1 cellular context compared by ENCODE assay signal in genomic region chr11:18632841-18633240, GRCh38.
TF ChIP-seq lines count a peak whose summit lies in the region.

No MANE protein-coding gene starts in this region.

TF ChIP-seq in K562, 482 proteins besides CTCF, POLR2A, EP300 and RAD21:
- TF ChIP-seq PURB (CRISPR knock-in tag; IDR thresholded peaks at IDR 0.05; ENCODE audit: low read depth), result no peak
- no peak for TF ChIP-seq GATA2 (CRISPR knock-in tag; IDR thresholded peaks at IDR 0.05)
- TF ChIP-seq FUS (optimal IDR thresholded peaks at IDR 0.05; ENCODE audit: low read depth, low read length), result no peak
- no peak for TF ChIP-seq CBFB (CRISPR knock-in tag; IDR thresholded peaks at IDR 0.05)
- TF ChIP-seq NCOA6 (IDR thresholded peaks at IDR 0.05), result no peak
- TF ChIP-seq SMARCB1 (IDR thresholded peaks at IDR 0.05; ENCODE audit: insufficient read length, low read depth), result no peak
- TF ChIP-seq ZBTB17 (CRISPR knock-in tag; IDR thresholded peaks at IDR 0.05), result no peak
